Comparison of ENCODE assay signal across 8 cellular contexts in the genomic region with DNA sequence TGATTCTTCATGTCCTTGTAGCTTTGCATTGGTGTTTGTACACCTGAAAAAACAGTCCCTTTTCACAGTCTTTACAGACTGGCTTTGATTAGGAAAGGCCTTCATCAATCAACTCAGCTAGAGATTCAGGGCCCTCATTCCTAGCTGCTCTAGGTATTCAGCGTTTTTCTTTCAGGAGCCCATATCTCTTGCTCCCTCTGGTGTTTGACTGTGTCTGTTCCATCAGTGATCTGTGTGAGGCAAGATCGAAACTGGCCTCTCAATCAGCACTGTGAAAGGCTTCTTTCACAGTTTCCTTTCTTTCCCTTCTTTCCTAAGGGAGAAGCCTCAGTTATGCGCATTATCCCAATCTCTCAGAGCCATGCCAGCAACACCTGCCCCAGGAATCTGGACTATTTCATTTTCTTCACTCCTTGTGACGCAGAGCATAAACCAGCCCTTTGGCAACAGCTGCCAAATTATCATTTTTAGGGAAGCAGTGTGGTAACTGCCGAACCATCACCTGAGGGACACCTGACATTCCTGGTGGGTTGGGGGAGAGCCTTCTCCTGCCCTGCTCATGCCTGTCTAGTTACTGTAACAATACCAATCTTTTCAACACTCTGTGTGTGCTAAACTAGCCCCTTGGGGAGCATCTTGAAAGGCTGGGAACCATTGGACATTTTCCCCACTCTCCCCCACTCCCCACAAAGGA.
DNase-seq lines count a peak whose midpoint lies in the region; ATAC-seq and TF ChIP-seq lines count a peak whose summit lies in the region.

No MANE protein-coding gene starts in this region.

- peak; percentile 26 to 90 (median 72) for TF ChIP-seq CTCF in Peyer's patch (IDR thresholded peaks at IDR 0.05)

- peak; percentile 77 for ATAC-seq in GM21390 (IDR thresholded peaks at IDR 0.05; ENCODE audit: unreplicated experiment)

- H3K36me3 ChIP-seq in Peyer's patch (no peaks in the 10 kb centered on the region), adipocyte (ENCODE audit: control insufficient read depth, insufficient read depth, low read length, severe bottlenecking) (no peaks in the 10 kb centered on the region)

- H3K4me3 ChIP-seq in Peyer's patch (no peak overlapping the region), adipocyte (ENCODE audit: low read length) (peak overlapping the region; percentile 46)

- H3K4me1 ChIP-seq in Peyer's patch (peaks cover 0 to 1% (median 0%) of the 10 kb centered on the region in 4 donors), adipocyte (ENCODE audit: control insufficient read depth, insufficient read depth, low read length) (peaks cover 7% of the 10 kb centered on the region)

- peak overlapping the region; percentile 79 for H3K9ac ChIP-seq in adipocyte (ENCODE audit: low read length)

- H3K9me3 ChIP-seq in Peyer's patch (no peaks in the 10 kb centered on the region), adipocyte (ENCODE audit: control insufficient read depth, low read length) (no peaks in the 10 kb centered on the region)

- H3K27me3 ChIP-seq in Peyer's patch (no peaks in the 10 kb centered on the region), adipocyte (replicated peaks; ENCODE audit: control insufficient read depth, insufficient read depth, low read length) (no peaks in the 10 kb centered on the region)

- peak overlapping the region in 1 of 4 donors; percentile 20 for H3K27ac ChIP-seq in Peyer's patch

- peak; percentile 81 for DNase-seq in EL
- peak; percentile 60 for DNase-seq in HPDE6-E6E7 (ENCODE audit: extremely low spot score)
- peak in 2 of 3 donors; percentile 37 to 69 for DNase-seq in Peyer's patch
- DNase-seq in adipocyte (ENCODE audit: low read depth), result peak; percentile 88
- peak; percentile 45 for DNase-seq in iPS DF 19.7 (ENCODE audit: low read depth, low spot score)
- DNase-seq in stimulated activated CD4-positive, alpha-beta T cell treated with anti-CD3 and anti-CD28 coated beads, Interleukin-2, amount 100 ng/mL, for 48 hours, result peak; percentile 19
- DNase-seq in superior temporal gyrus (ENCODE audit: extremely low spot score), result no peak

- TF ChIP-seq POLR2A in Peyer's patch (IDR thresholded peaks at IDR 0.05), result no peak
